16 cellular contexts compared by ENCODE assay signal in the genomic region with DNA sequence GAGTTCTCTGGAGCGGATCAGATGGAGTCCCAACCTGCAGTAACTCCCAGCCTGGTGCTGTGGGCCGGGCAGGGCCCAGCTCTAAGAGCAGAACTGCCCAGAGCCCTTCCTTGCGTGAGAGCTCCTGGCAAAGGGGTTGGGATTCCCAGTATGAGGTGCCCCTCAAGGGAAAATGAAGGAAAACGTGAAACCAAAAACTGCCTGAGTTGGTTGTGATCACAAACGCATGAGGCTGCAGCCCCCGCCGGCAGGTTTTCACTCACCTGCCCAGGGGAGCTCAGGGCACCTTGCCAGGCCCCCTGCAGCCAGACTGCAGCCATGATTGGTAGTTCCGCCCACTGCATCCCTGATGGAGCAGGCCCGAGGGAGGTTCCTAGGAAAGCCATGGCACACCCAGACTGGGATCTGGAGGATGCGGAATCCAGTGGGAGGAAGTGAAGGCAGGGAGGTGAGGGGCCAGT.
DNase-seq lines count a peak whose midpoint lies in the region; ATAC-seq and TF ChIP-seq lines count a peak whose summit lies in the region.
"Had no signal": no experiment of that assay in that cellular context is flagged by ENCODE, and none has a peak within 500 bp of the region (broad histone marks: within the 10 kb centered on the region; RNA-seq: fewer than 3 reads in every experiment).

No MANE protein-coding gene starts in this region.

- no peak for ATAC-seq in sciatic nerve
- ATAC-seq: HepG2 had no signal

- no peaks in the 10 kb centered on the region for H3K27me3 ChIP-seq in testis
- H3K27me3 ChIP-seq: MG63 had no signal

- H3K4me3 ChIP-seq in testis, result no peak overlapping the region
- H3K4me3 ChIP-seq: BLaER1 treated with 17β-estradiol and CSF1 and Interleukin-3, amounts not matched to agents 10 nM and 100 nM; MG63; PC-9 had no signal

- TF ChIP-seq CTCF in testis (IDR thresholded peaks at IDR 0.05), result no peak

- H3K36me3 ChIP-seq in testis (ENCODE audit: low read depth, missing control alignments), result no peaks in the 10 kb centered on the region
- H3K36me3 ChIP-seq: BLaER1 treated with 17β-estradiol and CSF1 and Interleukin-3, amounts not matched to agents 10 nM and 100 nM; MG63 had no signal

- intact Hi-C loops in sciatic nerve (cut with DNase I) (no loop called here), testis (cut with DNase I; ENCODE audit: low total_unique reads) (no loop called here)

- DNase-seq in NCI-H146 (lab: John Stamatoyannopoulos, UW) (peak; percentile 29), NCI-H146 treated with DMSO at 0.1 percent for 48 hours (lab: John Stamatoyannopoulos, UW; ENCODE audit: unreplicated experiment) (no peak), DMS79 (lab: John Stamatoyannopoulos, UW) (peak; percentile 62), NCI-H2171 treated with DMSO at 0.1 percent for 48 hours (lab: John Stamatoyannopoulos, UW) (peak; percentile 55), sciatic nerve (ENCODE audit: low spot score) (peak; percentile 50), iPS-NIHi11 (ENCODE audit: low spot score) (no peak), NCI-H187 treated with DMSO at 0.1 percent for 48 hours (lab: John Stamatoyannopoulos, UW) (no peak), testis (no peak)
- DNase-seq: H7, MG63, NCI-H1092 treated with DMSO at 0.1 percent for 48 hours, NCI-H526, PC-9, SK-N-SH had no signal

- WGBS in testis, 2 donors, result 91% methylated on average over 10 of the region's 10 CpGs

- no peak overlapping the region for H3K27ac ChIP-seq in testis
- H3K27ac ChIP-seq: BLaER1 treated with 17β-estradiol and CSF1 and Interleukin-3, amounts not matched to agents 10 nM and 100 nM; PC-9 had no signal

- H3K4me1 ChIP-seq in testis, result no peaks in the 10 kb centered on the region

- no peak for TF ChIP-seq POLR2A in testis (IDR thresholded peaks at IDR 0.05)

- no peaks in the 10 kb centered on the region for H3K9me3 ChIP-seq in testis
- H3K9me3 ChIP-seq: BLaER1 treated with 17β-estradiol and CSF1 and Interleukin-3, amounts not matched to agents 10 nM and 100 nM; MG63; SK-N-SH had no signal

Comparison
In these comparisons a context has a peak if more than half of its experiments do, and no peak if none do; other contexts are left out.
1. DNase-seq: peak in NCI-H146 (single experiment), DMS79 (single experiment), NCI-H2171 treated with DMSO at 0.1 percent for 48 hours (single experiment) and sciatic nerve (single experiment); none in NCI-H146 treated with DMSO at 0.1 percent for 48 hours (single experiment), iPS-NIHi11 (single experiment), NCI-H187 treated with DMSO at 0.1 percent for 48 hours (single experiment) and testis (single experiment).